In the genomic region with DNA sequence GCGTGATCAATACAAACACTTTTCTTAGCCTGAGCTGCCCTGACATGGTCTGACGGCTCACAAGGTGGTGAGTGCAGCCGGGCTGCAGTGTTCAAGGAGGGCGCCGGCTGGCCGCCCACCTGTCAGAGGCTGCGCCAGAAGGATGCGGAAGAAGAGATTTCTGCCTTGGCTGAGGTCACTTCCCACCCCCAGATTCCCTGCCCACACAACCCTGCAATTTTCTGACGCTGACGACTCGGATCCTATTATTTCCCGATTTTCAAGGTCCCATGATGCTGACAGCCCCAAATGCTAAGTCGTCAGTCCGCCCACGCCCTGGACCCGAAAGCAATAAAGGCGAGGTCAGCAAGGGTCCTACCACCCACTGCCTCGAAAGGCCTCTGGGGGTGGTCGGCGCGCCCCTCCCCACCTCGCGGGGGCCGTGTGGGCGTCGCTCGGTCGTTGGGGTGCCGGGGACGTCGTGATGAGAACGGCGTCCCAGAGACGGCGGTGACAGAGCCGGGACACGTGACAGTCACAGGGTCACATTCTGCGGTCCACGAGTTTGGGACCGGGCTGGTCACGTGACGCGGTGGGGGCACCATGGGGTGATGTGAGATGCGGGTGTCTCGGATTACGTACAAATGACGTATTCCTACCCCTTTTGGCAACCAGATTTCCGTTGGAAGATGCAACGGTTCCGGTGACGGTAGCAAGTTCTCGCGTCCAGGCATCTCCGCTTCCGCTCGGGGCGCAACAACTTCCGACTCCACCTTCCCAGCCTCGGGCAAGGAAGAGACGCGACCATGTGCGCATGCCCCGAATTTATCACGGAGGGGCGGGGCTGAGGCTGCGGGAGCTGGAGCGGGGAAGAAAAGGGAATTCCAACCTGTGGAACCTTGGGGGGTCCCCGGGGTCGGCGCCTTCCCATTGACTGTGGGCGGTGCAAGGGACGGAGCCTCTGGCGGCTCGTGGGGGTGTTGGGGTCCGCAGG, we compare ENCODE assay signal across 8 cellular contexts. TPM values are rescaled to one million over a fixed set of nuclear protein-coding genes. Genes with fewer than 3 reads are reported as not detected.
DNase-seq lines count a peak whose midpoint lies in the region; ATAC-seq and FAIRE-seq lines count a peak whose summit lies in the region.

A gene with protein sequence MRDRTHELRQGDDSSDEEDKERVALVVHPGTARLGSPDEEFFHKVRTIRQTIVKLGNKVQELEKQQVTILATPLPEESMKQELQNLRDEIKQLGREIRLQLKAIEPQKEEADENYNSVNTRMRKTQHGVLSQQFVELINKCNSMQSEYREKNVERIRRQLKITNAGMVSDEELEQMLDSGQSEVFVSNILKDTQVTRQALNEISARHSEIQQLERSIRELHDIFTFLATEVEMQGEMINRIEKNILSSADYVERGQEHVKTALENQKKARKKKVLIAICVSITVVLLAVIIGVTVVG (plus strand): TSS at position 823 of the 973 bp plus-strand sequence. CDS start 248 bp downstream, outside the sequence.

- H2AK5ac ChIP-seq in mesendoderm (ENCODE audit: low read length): no peak within 1 kb of the TSS

- H3K4me3 ChIP-seq in endocrine pancreas (ENCODE audit: control insufficient read depth, insufficient read depth, low read length): peak within 1 kb of the TSS; percentile 54
- H3K4me3 ChIP-seq in mesendoderm (ENCODE audit: low read length): peak within 1 kb of the TSS; percentile 84

- H2BK15ac ChIP-seq in mesendoderm (replicated peaks; ENCODE audit: low read depth): no peak within 1 kb of the TSS

- H4K5ac ChIP-seq in mesendoderm (ENCODE audit: low read length): no peak within 1 kb of the TSS

- peaks cover 3% of the 10 kb centered on the region for H3K27me3 Mint-ChIP-seq in activated CD8-positive, alpha-beta memory T cell treated with anti-CD3 and anti-CD28 coated beads, Interleukin-2, amount 10 ng/mL, durations not matched to agents 7 days and 5 days

- FAIRE-seq in HTR-8/SVneo (lab: Jason Lieb, UNC): peak; percentile 98

- H3K79me1 ChIP-seq in mesendoderm (ENCODE audit: low read length): peaks cover 1% of the 10 kb centered on the region

- peak within 1 kb of the TSS; percentile 93 for H3K4me3 Mint-ChIP-seq in activated CD8-positive, alpha-beta memory T cell treated with anti-CD3 and anti-CD28 coated beads, Interleukin-2, amount 10 ng/mL, durations not matched to agents 7 days and 5 days

- DNase-seq in COLO668 (lab: John Stamatoyannopoulos, UW; ENCODE audit: unreplicated experiment): peak; percentile 96
- peak; percentile 98 for DNase-seq in HTR-8/SVneo (ENCODE audit: insufficient read length, low spot score)
- DNase-seq in NOMO-1 treated with dmso at 0.1 percent for 144 hours (lab: John Stamatoyannopoulos, UW; ENCODE audit: unreplicated experiment): peak; percentile 95
- peak; percentile 99 for DNase-seq in activated CD8-positive, alpha-beta memory T cell treated with anti-CD3 and anti-CD28 coated beads, Interleukin-2, amount 10 ng/mL, durations not matched to agents 7 days and 5 days
- peak; percentile 96 for DNase-seq in mesendoderm
- DNase-seq in stimulated activated CD8-positive, alpha-beta memory T cell treated with anti-CD3 and anti-CD28 coated beads, Interleukin-15, amount 100 ng/mL, for 1 hour (ENCODE audit: low read depth): peak; percentile 94

- H3K18ac ChIP-seq in mesendoderm (ENCODE audit: low read length): no peak within 1 kb of the TSS

- peaks cover 27% of the 10 kb centered on the region for H3K4me1 Mint-ChIP-seq in activated CD8-positive, alpha-beta memory T cell treated with anti-CD3 and anti-CD28 coated beads, Interleukin-2, amount 10 ng/mL, durations not matched to agents 7 days and 5 days

- H3K9me3 ChIP-seq in endocrine pancreas (ENCODE audit: control insufficient read depth, low read length): no peaks in the 10 kb centered on the region

- peaks cover 14% of the 10 kb centered on the region for H3K36me3 Mint-ChIP-seq in activated CD8-positive, alpha-beta memory T cell treated with anti-CD3 and anti-CD28 coated beads, Interleukin-2, amount 10 ng/mL, durations not matched to agents 7 days and 5 days

- CTCF ChIA-PET in activated CD8-positive, alpha-beta memory T cell treated with anti-CD3 and anti-CD28 coated beads, Interleukin-2, amount 10 ng/mL, durations not matched to agents 7 days and 5 days (lab: Charles Lee): interaction anchor here (1.0 to 1.6 kb wide), 3 partner anchors 31 to 110 kb away, joined by 3 to 6 read pairs (median 5); a partner anchor contains a TSS

- H2BK120ac ChIP-seq in mesendoderm (ENCODE audit: low read depth, low read length): no peak within 1 kb of the TSS

- peak within 1 kb of the TSS; percentile 86 for H3K9ac ChIP-seq in endocrine pancreas (ENCODE audit: control insufficient read depth, insufficient read depth, low read length)
- H3K9ac ChIP-seq in mesendoderm (ENCODE audit: low read length): peak within 1 kb of the TSS; percentile 72

- H3K27me3 ChIP-seq in endocrine pancreas (ENCODE audit: control insufficient read depth, insufficient read depth, low read length): no peaks in the 10 kb centered on the region
- no peaks in the 10 kb centered on the region for H3K27me3 ChIP-seq in mesendoderm (ENCODE audit: insufficient read depth, low read length, poor library complexity)

- no peaks in the 10 kb centered on the region for H3K9me3 Mint-ChIP-seq in activated CD8-positive, alpha-beta memory T cell treated with anti-CD3 and anti-CD28 coated beads, Interleukin-2, amount 10 ng/mL, durations not matched to agents 7 days and 5 days (ENCODE audit: low read depth)

- H3K4me1 ChIP-seq in endocrine pancreas (ENCODE audit: control insufficient read depth, insufficient read depth, low read length): no peaks in the 10 kb centered on the region
- H3K4me1 ChIP-seq in mesendoderm (ENCODE audit: control insufficient read depth, low read depth, low read length): no peaks in the 10 kb centered on the region

- peak within 1 kb of the TSS; percentile 96 for H3K4me2 ChIP-seq in mesendoderm (ENCODE audit: low read length)

- H3K36me3 ChIP-seq in endocrine pancreas (ENCODE audit: control insufficient read depth, insufficient read depth, low read length) (no peaks in the 10 kb centered on the region), mesendoderm (ENCODE audit: control insufficient read depth, insufficient read depth, low read length) (peaks cover 2% of the 10 kb centered on the region)

- H2BK5ac ChIP-seq in mesendoderm (ENCODE audit: low read length): no peak within 1 kb of the TSS

- peak; percentile 69 for ATAC-seq in GM21367 (IDR thresholded peaks at IDR 0.05; ENCODE audit: unreplicated experiment)
- ATAC-seq in activated CD8-positive, alpha-beta memory T cell treated with anti-CD3 and anti-CD28 coated beads, Interleukin-2, amount 10 ng/mL, durations not matched to agents 7 days and 5 days: peak; percentile 88

- H3K27ac ChIP-seq in mesendoderm (ENCODE audit: low read depth, low read length): no peak within 1 kb of the TSS

- peak within 1 kb of the TSS; percentile 92 for H3K27ac Mint-ChIP-seq in activated CD8-positive, alpha-beta memory T cell treated with anti-CD3 and anti-CD28 coated beads, Interleukin-2, amount 10 ng/mL, durations not matched to agents 7 days and 5 days

- WGBS in mesendoderm (ENCODE audit: extremely low coverage, insufficient coverage, low lambda C conversion rate): no CpG with 5 or more reads among the region's 75 CpGs

- H3K79me2 ChIP-seq in mesendoderm (ENCODE audit: control insufficient read depth, insufficient read depth, low read length): no peaks in the 10 kb centered on the region

- H4K8ac ChIP-seq in mesendoderm (ENCODE audit: low read depth, low read length): no peak within 1 kb of the TSS

- H3K56ac ChIP-seq in mesendoderm (ENCODE audit: low read length): peak within 1 kb of the TSS; percentile 91

- H3K23ac ChIP-seq in mesendoderm (ENCODE audit: low read length): no peak within 1 kb of the TSS

- no peak within 1 kb of the TSS for H3K4ac ChIP-seq in mesendoderm (ENCODE audit: low read depth, low read length)

RNA-seq across cellular contexts. Expression of the gene that starts here (rescaled TPM):
- 10 to 100 TPM; 60.0 to 75.6 TPM for total RNA-seq in activated CD8-positive, alpha-beta memory T cell treated with anti-CD3 and anti-CD28 coated beads, Interleukin-2, amount 10 ng/mL, durations not matched to agents 7 days and 5 days
- 47.1 TPM for polyA plus RNA-seq in mesendoderm (2013, experiment 1 of 2)
- polyA plus RNA-seq in mesendoderm (2013, experiment 2 of 2): 48.1 TPM
